Comparison of ENCODE assay signal across 12 cellular contexts in genomic region chr1:13277016-13277415, GRCh38. TPM values are rescaled to one million over a fixed set of nuclear protein-coding genes. Genes with fewer than 3 reads are reported as not detected.
A peak's percentile ranks its signal among the peaks of the same experiment; 100 is the strongest.
DNase-seq lines count a peak whose midpoint lies in the region; ATAC-seq, FAIRE-seq and TF ChIP-seq lines count a peak whose summit lies in the region.
"Not testable (repeated sequence)": the region's sequence is repeated elsewhere in the genome, so short reads cannot be mapped to it uniquely, and the experiment has no call there.
"Had no signal": no experiment of that assay in that cellular context is flagged by ENCODE, and none has a peak within 500 bp of the region (broad histone marks: within the 10 kb centered on the region; RNA-seq: fewer than 3 reads in every experiment).

No MANE protein-coding gene starts in this region.

- H3K4me3 Mint-ChIP-seq in natural killer cell treated with Interleukin-12 subunit alpha and Interleukin-12 subunit beta and Interleukin-15 and Interleukin-18, amount 100 ng/mL, for 72 hours: not testable (repeated sequence)

- FAIRE-seq in GM18507 (lab: Jason Lieb, UNC) (peak; percentile 78), bronchial epithelial cell (lab: Jason Lieb, UNC) (peak; percentile 66)

- POLR2A ChIA-PET in Panc1 (lab: Charles Lee): not testable (repeated sequence)

- not testable (repeated sequence) for H3K27me3 ChIP-seq in Panc1 (ENCODE audit: control insufficient read depth, insufficient read depth, low read length); bronchial epithelial cell (ENCODE audit: control insufficient read depth, insufficient read depth, low read length)

- H3K4me3 ChIP-seq in Panc1 (ENCODE audit: low read depth in 2 of 2, low read length in 2 of 2); bronchial epithelial cell (ENCODE audit: low read depth, low read length): not testable (repeated sequence)

- intact Hi-C loops in Panc1 (cut with micrococcal nuclease; ENCODE audit: unreplicated experiment): not testable (repeated sequence)

- H3K9me3 Mint-ChIP-seq in natural killer cell treated with Interleukin-12 subunit alpha and Interleukin-12 subunit beta and Interleukin-15 and Interleukin-18, amount 100 ng/mL, for 72 hours: not testable (repeated sequence)

- H3K4me1 Mint-ChIP-seq in natural killer cell treated with Interleukin-12 subunit alpha and Interleukin-12 subunit beta and Interleukin-15 and Interleukin-18, amount 100 ng/mL, for 72 hours (ENCODE audit: low read depth in 2 of 2): not testable (repeated sequence)

- not testable (repeated sequence) for BruUV-seq in Panc1 (replicated peaks; lab: Mats Ljungman, UMichigan)

- not testable (repeated sequence) for H3K36me3 Mint-ChIP-seq in natural killer cell treated with Interleukin-12 subunit alpha and Interleukin-12 subunit beta and Interleukin-15 and Interleukin-18, amount 100 ng/mL, for 72 hours

- H3K27me3 Mint-ChIP-seq in natural killer cell treated with Interleukin-12 subunit alpha and Interleukin-12 subunit beta and Interleukin-15 and Interleukin-18, amount 100 ng/mL, for 72 hours: not testable (repeated sequence)

- H3K27ac ChIP-seq in Panc1 (ENCODE audit: low read length): not testable (repeated sequence)

- CTCF ChIA-PET in Panc1 (lab: Charles Lee): not testable (repeated sequence)

- not testable (repeated sequence) for H3K4me1 ChIP-seq in Panc1 (ENCODE audit: control insufficient read depth, insufficient read depth, low read length)

- in situ Hi-C loops in Panc1 (cut with HindIII; ENCODE audit: low pct_unique_long_range_greater_than_20kb, low sequenced_read_pairs): not testable (repeated sequence)

- not testable (repeated sequence) for H3K27ac Mint-ChIP-seq in natural killer cell treated with Interleukin-12 subunit alpha and Interleukin-12 subunit beta and Interleukin-15 and Interleukin-18, amount 100 ng/mL, for 72 hours

- DNase-seq in DMS53 (lab: John Stamatoyannopoulos, UW) (peak; percentile 12), M059J (ENCODE audit: low read depth) (peak; percentile 1)
- DNase-seq in GM18507 (ENCODE audit: extremely low spot score, insufficient read length, low read depth); Panc1 (ENCODE audit: low read depth, low spot score); bronchial epithelial cell (ENCODE audit: low read depth); natural killer cell treated with Interleukin-12 subunit alpha and Interleukin-12 subunit beta and Interleukin-15 and Interleukin-18, amount 100 ng/mL, for 72 hours (ENCODE audit: low spot score): not testable (repeated sequence)

- not testable (repeated sequence) for H3K9me3 ChIP-seq in Panc1 (ENCODE audit: control insufficient read depth, insufficient read depth, low read depth, low read length)

- ATAC-seq in Panc1: peak; percentile 75; the same call in 1 of the 2 replicates
- ATAC-seq in natural killer cell treated with Interleukin-12 subunit alpha and Interleukin-12 subunit beta and Interleukin-15 and Interleukin-18, amount 100 ng/mL, for 72 hours: peak; percentile 32 to 43

- TF ChIP-seq CTCF in Panc1 (IDR thresholded peaks at IDR 0.05); bronchial epithelial cell (IDR thresholded peaks at IDR 0.05; ENCODE audit: insufficient read depth, low read length, severe bottlenecking): not testable (repeated sequence)

- not testable (repeated sequence) for H3K36me3 ChIP-seq in Panc1 (ENCODE audit: control insufficient read depth, insufficient read depth, low read length); bronchial epithelial cell (ENCODE audit: control insufficient read depth, insufficient read depth, low read length)

RNA-seq across cellular contexts. Expression of gene PRAMEF8, which starts 7.9 kb away (rescaled TPM):
- not detected in 2 replicates for total RNA-seq in M059J (2014; rRNA removed; shearing (Covaris generic))
- not detected for total RNA-seq in Panc1 (2021; ENCODE audit: unreplicated experiment)
- not detected for polyA plus RNA-seq in Panc1 (2012; ENCODE audit: insufficient read length)
- not detected in 2 replicates for total RNA-seq in bronchial epithelial cell
- not detected for total RNA-seq in natural killer cell treated with Interleukin-12 subunit alpha and Interleukin-12 subunit beta and Interleukin-15 and Interleukin-18, amount 100 ng/mL, for 72 hours
- total RNA-seq: A172; CD4-positive, CD25-positive, alpha-beta regulatory T cell; Daoy; HT1080; IMR-90; SJCRH30 had no signal
- polyA plus RNA-seq: CD4-positive, CD25-positive, alpha-beta regulatory T cell; IMR-90 had no signal

RNA-seq across cellular contexts. Expression of gene PRAMEF5, which starts 23.0 kb away (rescaled TPM):
- total RNA-seq in M059J (2014; rRNA removed; shearing (Covaris generic)): not detected in 2 replicates
- total RNA-seq in Panc1 (2021; ENCODE audit: unreplicated experiment) (not detected), bronchial epithelial cell (not detected in 2 replicates)
- not detected for polyA plus RNA-seq in Panc1 (2012; ENCODE audit: insufficient read length)
- total RNA-seq in natural killer cell treated with Interleukin-12 subunit alpha and Interleukin-12 subunit beta and Interleukin-15 and Interleukin-18, amount 100 ng/mL, for 72 hours: not detected
- total RNA-seq: A172; CD4-positive, CD25-positive, alpha-beta regulatory T cell; Daoy; HT1080; IMR-90; SJCRH30 had no signal
- polyA plus RNA-seq: CD4-positive, CD25-positive, alpha-beta regulatory T cell; IMR-90 had no signal

RNA-seq across cellular contexts. Expression of gene PRAMEF33, which starts 26.3 kb away (rescaled TPM):
- total RNA-seq in M059J (2014; rRNA removed; shearing (Covaris generic)): not detected in 2 replicates
- total RNA-seq in Panc1 (2021; ENCODE audit: unreplicated experiment) (not detected), bronchial epithelial cell (not detected in 2 replicates)
- not detected for polyA plus RNA-seq in Panc1 (2012; ENCODE audit: insufficient read length)
- not detected for total RNA-seq in natural killer cell treated with Interleukin-12 subunit alpha and Interleukin-12 subunit beta and Interleukin-15 and Interleukin-18, amount 100 ng/mL, for 72 hours
- total RNA-seq: A172; CD4-positive, CD25-positive, alpha-beta regulatory T cell; Daoy; HT1080; IMR-90; SJCRH30 had no signal
- polyA plus RNA-seq: CD4-positive, CD25-positive, alpha-beta regulatory T cell; IMR-90 had no signal

RNA-seq across cellular contexts. Expression of gene PRAMEF15, which starts 38.4 kb away (rescaled TPM):
- not detected in 2 replicates for total RNA-seq in M059J (2014; rRNA removed; shearing (Covaris generic))
- total RNA-seq in Panc1 (2021; ENCODE audit: unreplicated experiment) (not detected), bronchial epithelial cell (not detected in 2 replicates)
- polyA plus RNA-seq in Panc1 (2012; ENCODE audit: insufficient read length): not detected
- total RNA-seq in natural killer cell treated with Interleukin-12 subunit alpha and Interleukin-12 subunit beta and Interleukin-15 and Interleukin-18, amount 100 ng/mL, for 72 hours: not detected
- total RNA-seq: A172; CD4-positive, CD25-positive, alpha-beta regulatory T cell; Daoy; HT1080; IMR-90; SJCRH30 had no signal
- polyA plus RNA-seq: CD4-positive, CD25-positive, alpha-beta regulatory T cell; IMR-90 had no signal

RNA-seq across cellular contexts. Expression of gene PRAMEF18, which starts 51.1 kb away (rescaled TPM):
- not detected in 2 replicates for total RNA-seq in M059J (2014; rRNA removed; shearing (Covaris generic))
- total RNA-seq in Panc1 (2021; ENCODE audit: unreplicated experiment): not detected
- polyA plus RNA-seq in Panc1 (2012; ENCODE audit: insufficient read length): not detected
- not detected in 2 replicates for total RNA-seq in bronchial epithelial cell
- not detected for total RNA-seq in natural killer cell treated with Interleukin-12 subunit alpha and Interleukin-12 subunit beta and Interleukin-15 and Interleukin-18, amount 100 ng/mL, for 72 hours
- total RNA-seq: A172; CD4-positive, CD25-positive, alpha-beta regulatory T cell; Daoy; HT1080; IMR-90; SJCRH30 had no signal
- polyA plus RNA-seq: CD4-positive, CD25-positive, alpha-beta regulatory T cell; IMR-90 had no signal
